In the genomic region with DNA sequence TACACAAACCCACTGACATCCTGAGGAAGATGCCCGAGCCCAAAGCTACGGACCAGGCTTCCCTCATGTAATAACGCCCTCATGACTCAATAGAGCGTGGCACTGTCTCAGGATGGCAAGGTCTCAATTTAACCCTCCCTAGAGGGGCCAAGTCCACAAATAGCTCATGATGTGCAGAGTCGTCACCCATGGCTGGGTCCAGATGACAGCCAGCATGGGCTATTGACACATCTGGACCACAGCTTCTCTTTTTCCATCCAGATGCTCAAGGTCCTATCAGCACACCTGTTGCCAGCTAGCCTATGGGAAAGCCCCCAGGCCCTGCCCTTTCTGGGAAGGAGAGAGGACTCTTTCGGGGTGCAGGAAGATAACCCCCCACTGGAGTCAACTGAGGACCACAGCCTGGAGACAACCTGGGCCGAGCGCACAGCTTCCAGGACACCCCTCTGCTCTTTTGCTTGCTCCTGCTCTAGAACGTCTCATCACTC, we compare ENCODE assay signal across 8 cellular contexts. TPM values are rescaled to one million over a fixed set of nuclear protein-coding genes. Genes with fewer than 3 reads are reported as not detected.
DNase-seq lines count a peak whose midpoint lies in the region; ATAC-seq and TF ChIP-seq lines count a peak whose summit lies in the region.

No MANE protein-coding gene starts in this region.

- CTCF ChIA-PET in activated B cell treated with CpG ODN at 0.5 μM for 24 hours (lab: Charles Lee), result interaction anchor here (0.8 to 3.6 kb wide), 5 partner anchors 10 to 35 kb away, joined by 3 to 28 read pairs (median 19); no protein-coding TSS in a partner anchor

- WGBS in mesendoderm (ENCODE audit: extremely low coverage, insufficient coverage, low lambda C conversion rate), result no CpG with 5 or more reads among the region's 9 CpGs

- peak overlapping the region; percentile 96 for H3K27ac Mint-ChIP-seq in activated B cell treated with CpG ODN at 0.5 μM for 24 hours
- peak overlapping the region; percentile 76 to 90 for H3K27ac Mint-ChIP-seq in stimulated activated naive CD8-positive, alpha-beta T cell treated with anti-CD3 and anti-CD28 coated beads, Interleukin-15, amount 100 ng/mL, for 72 hours

- H4K5ac ChIP-seq in mesendoderm (ENCODE audit: low read length), result no peak overlapping the region

- peaks cover 63% of the 10 kb centered on the region for H3K36me3 Mint-ChIP-seq in activated B cell treated with CpG ODN at 0.5 μM for 24 hours (ENCODE audit: low read depth)

- H3K4me3 Mint-ChIP-seq in activated B cell treated with CpG ODN at 0.5 μM for 24 hours, result peak overlapping the region; percentile 99
- H3K4me3 Mint-ChIP-seq in stimulated activated naive CD8-positive, alpha-beta T cell treated with anti-CD3 and anti-CD28 coated beads, Interleukin-15, amount 100 ng/mL, for 72 hours, result peak overlapping the region; percentile 94 to 98

- peak; percentile 48 for DNase-seq in activated CD4-positive, alpha-beta T cell treated with anti-CD3 and anti-CD28 coated beads for 48 hours
- no peak for DNase-seq in activated CD4-positive, alpha-beta T cell treated with anti-CD3 and anti-CD28 coated beads, Interleukin-2, amount 50 U/mL, for 48 hours
- DNase-seq in activated B cell treated with CpG ODN at 0.5 μM for 24 hours (peak; percentile 72), mesendoderm (no peak), cerebellum (ENCODE audit: low spot score) (no peak), AG08396 (ENCODE audit: low spot score) (no peak)
- DNase-seq in stimulated activated naive CD8-positive, alpha-beta T cell treated with anti-CD3 and anti-CD28 coated beads, Interleukin-15, amount 100 ng/mL, for 72 hours, result no peak

- no peak overlapping the region for H3K27ac ChIP-seq in mesendoderm (ENCODE audit: low read depth, low read length)

- intact Hi-C loops in activated B cell treated with CpG ODN at 0.5 μM for 24 hours (cut with micrococcal nuclease), result loop anchor here (1.0 kb wide), 4 partner anchors 11 to 127 kb away; no protein-coding TSS in a partner anchor

- H3K9ac ChIP-seq in mesendoderm (ENCODE audit: low read length), result no peak overlapping the region

- no peaks in the 10 kb centered on the region for H3K79me2 ChIP-seq in mesendoderm (ENCODE audit: control insufficient read depth, insufficient read depth, low read length)

- POLR2A ChIA-PET in activated B cell treated with CpG ODN at 0.5 μM for 24 hours (lab: Charles Lee), result interaction anchor here (0.7 to 25.3 kb wide), 10 partner anchors 8 to 890 kb away, joined by 4 to 662 read pairs (median 35); a partner anchor contains a TSS

- no peak for TF ChIP-seq CTCF in activated B cell treated with CpG ODN at 0.5 μM for 24 hours (IDR thresholded peaks at IDR 0.05)

- no peak overlapping the region for H3K56ac ChIP-seq in mesendoderm (ENCODE audit: low read length)

- no peaks in the 10 kb centered on the region for H3K9me3 Mint-ChIP-seq in activated B cell treated with CpG ODN at 0.5 μM for 24 hours
- H3K9me3 Mint-ChIP-seq in stimulated activated naive CD8-positive, alpha-beta T cell treated with anti-CD3 and anti-CD28 coated beads, Interleukin-15, amount 100 ng/mL, for 72 hours, result no peaks in the 10 kb centered on the region

- no peak overlapping the region for H4K8ac ChIP-seq in mesendoderm (ENCODE audit: low read depth, low read length)

- H3K23ac ChIP-seq in mesendoderm (ENCODE audit: low read length), result no peak overlapping the region

- no peak overlapping the region for H2BK15ac ChIP-seq in mesendoderm (replicated peaks; ENCODE audit: low read depth)

- ATAC-seq in HG02884 (IDR thresholded peaks at IDR 0.05; ENCODE audit: unreplicated experiment) (peak; percentile 45), activated B cell treated with CpG ODN at 0.5 μM for 24 hours (ENCODE audit: low read depth) (peak; percentile 47)
- ATAC-seq in stimulated activated naive CD8-positive, alpha-beta T cell treated with anti-CD3 and anti-CD28 coated beads, Interleukin-15, amount 100 ng/mL, for 72 hours, result peak; percentile 49

- no peaks in the 10 kb centered on the region for H3K4me1 ChIP-seq in mesendoderm (ENCODE audit: control insufficient read depth, low read depth, low read length)

- no peak overlapping the region for H2BK120ac ChIP-seq in mesendoderm (ENCODE audit: low read depth, low read length)

- no peaks in the 10 kb centered on the region for H3K79me1 ChIP-seq in mesendoderm (ENCODE audit: low read length)

- no peaks in the 10 kb centered on the region for H3K27me3 Mint-ChIP-seq in activated B cell treated with CpG ODN at 0.5 μM for 24 hours
- no peaks in the 10 kb centered on the region for H3K27me3 Mint-ChIP-seq in stimulated activated naive CD8-positive, alpha-beta T cell treated with anti-CD3 and anti-CD28 coated beads, Interleukin-15, amount 100 ng/mL, for 72 hours

- no peaks in the 10 kb centered on the region for H3K27me3 ChIP-seq in mesendoderm (ENCODE audit: insufficient read depth, low read length, poor library complexity)

- H3K18ac ChIP-seq in mesendoderm (ENCODE audit: low read length), result no peak overlapping the region

- no peaks in the 10 kb centered on the region for H3K36me3 ChIP-seq in mesendoderm (ENCODE audit: control insufficient read depth, insufficient read depth, low read length)

- H3K4me2 ChIP-seq in mesendoderm (ENCODE audit: low read length), result no peak overlapping the region

- no peak overlapping the region for H3K4ac ChIP-seq in mesendoderm (ENCODE audit: low read depth, low read length)

- no peak overlapping the region for H3K4me3 ChIP-seq in mesendoderm (ENCODE audit: low read length)

- no peak overlapping the region for H2AK5ac ChIP-seq in mesendoderm (ENCODE audit: low read length)

- H2BK5ac ChIP-seq in mesendoderm (ENCODE audit: low read length), result no peak overlapping the region

- peaks cover 89% of the 10 kb centered on the region for H3K4me1 Mint-ChIP-seq in activated B cell treated with CpG ODN at 0.5 μM for 24 hours
- peaks cover 83% of the 10 kb centered on the region for H3K4me1 Mint-ChIP-seq in stimulated activated naive CD8-positive, alpha-beta T cell treated with anti-CD3 and anti-CD28 coated beads, Interleukin-15, amount 100 ng/mL, for 72 hours

RNA-seq across cellular contexts. Expression of a gene that starts 2.8 kb away (rescaled TPM):
- total RNA-seq in activated B cell treated with CpG ODN at 0.5 μM for 24 hours (726 and 766 TPM in 2 replicates), cerebellum (7.8 TPM)
- polyA plus RNA-seq in mesendoderm (2013, experiment 1 of 2), result 0.70 TPM
- polyA plus RNA-seq in mesendoderm (2013, experiment 2 of 2), result 0.64 TPM

RNA-seq across cellular contexts. Expression of a gene that starts 31.3 kb away (rescaled TPM):
- total RNA-seq in activated B cell treated with CpG ODN at 0.5 μM for 24 hours, result 0.93 and 1.2 TPM in 2 replicates
- 0.07 TPM for polyA plus RNA-seq in mesendoderm (2013, experiment 1 of 2)
- 0.08 TPM for polyA plus RNA-seq in mesendoderm (2013, experiment 2 of 2)
- 0.36 TPM for total RNA-seq in cerebellum

Comparison
In these comparisons a context has a peak if more than half of its experiments do, and no peak if none do; other contexts are left out.
1. DNase-seq: peak in activated CD4-positive, alpha-beta T cell treated with anti-CD3 and anti-CD28 coated beads for 48 hours (single experiment) and activated B cell treated with CpG ODN at 0.5 μM for 24 hours (single experiment); none in activated CD4-positive, alpha-beta T cell treated with anti-CD3 and anti-CD28 coated beads, Interleukin-2, amount 50 U/mL, for 48 hours (0 of 2), stimulated activated naive CD8-positive, alpha-beta T cell treated with anti-CD3 and anti-CD28 coated beads, Interleukin-15, amount 100 ng/mL, for 72 hours (0 of 2), mesendoderm (single experiment), cerebellum (single experiment) and AG08396 (single experiment).
2. RNA of a gene that starts 2.8 kb away (total RNA-seq): 726 to 766 TPM in activated B cell treated with CpG ODN at 0.5 μM for 24 hours; 7.8 TPM in cerebellum (single experiment); every median in the first group is over 10 times any median in the second.
3. Peak in every context shown above with its lines, with median percentiles within 50 percentile points of each other: ATAC-seq.